In genomic region chr2:174341301-174341994, GRCh38 we compare ENCODE assay signal across 8 cellular contexts. TPM values are rescaled to one million over a fixed set of nuclear protein-coding genes. Genes with fewer than 3 reads are reported as not detected.
DNase-seq lines count a peak whose midpoint lies in the region; ATAC-seq and TF ChIP-seq lines count a peak whose summit lies in the region.

No MANE protein-coding gene starts in this region.

- H3K4me1 ChIP-seq in liver (ENCODE audit: control insufficient read depth in 4 of 4, insufficient read depth in 4 of 4, low read length in 3 of 4): peaks cover 0 to 30% (median 29%) of the 10 kb centered on the region in 4 donors

- H3K4me3 Mint-ChIP-seq in activated CD4-positive, alpha-beta T cell treated with anti-CD3 and anti-CD28 coated beads, Interleukin-2, amount 10 ng/mL, durations not matched to agents 7 days and 5 days: peak overlapping the region; percentile 64
- peak overlapping the region; percentile 67 for H3K4me3 Mint-ChIP-seq in dendritic cell treated with granulocyte-macrophage colony-stimulating factor and Interleukin-4, amounts not matched to agents 40 ng/mL and 50 ng/mL, for 4 days

- TF ChIP-seq RAD21 in liver (IDR thresholded peaks at IDR 0.05): peak; percentile 94 to 96

- H3K27ac ChIP-seq in liver (ENCODE audit: low read depth in 1 of 2, low read length in 2 of 2): no peak overlapping the region

- CTCF ChIA-PET in activated CD4-positive, alpha-beta T cell treated with anti-CD3 and anti-CD28 coated beads, Interleukin-2, amount 10 ng/mL, durations not matched to agents 7 days and 5 days (lab: Charles Lee): interaction anchor here (0.8 to 5.7 kb wide), 12 partner anchors 8 to 952 kb away, joined by 3 to 42 read pairs (median 4); no protein-coding TSS in a partner anchor

- POLR2A ChIA-PET in activated CD4-positive, alpha-beta T cell treated with anti-CD3 and anti-CD28 coated beads, Interleukin-2, amount 10 ng/mL, durations not matched to agents 7 days and 5 days (lab: Charles Lee): no interaction called here

- peak overlapping the region; percentile 84 for H3K27ac Mint-ChIP-seq in activated CD4-positive, alpha-beta T cell treated with anti-CD3 and anti-CD28 coated beads, Interleukin-2, amount 10 ng/mL, durations not matched to agents 7 days and 5 days
- H3K27ac Mint-ChIP-seq in dendritic cell treated with granulocyte-macrophage colony-stimulating factor and Interleukin-4, amounts not matched to agents 40 ng/mL and 50 ng/mL, for 4 days: no peak overlapping the region

- intact Hi-C loops in dendritic cell treated with granulocyte-macrophage colony-stimulating factor and Interleukin-4, amounts not matched to agents 40 ng/mL and 50 ng/mL, for 4 days (cut with micrococcal nuclease): loop anchor here (1.0 to 10.0 kb wide), 5 partner anchors 183 to 1317 kb away; partner anchors contain the start of gene SP3

- H3K36me3 Mint-ChIP-seq in activated CD4-positive, alpha-beta T cell treated with anti-CD3 and anti-CD28 coated beads, Interleukin-2, amount 10 ng/mL, durations not matched to agents 7 days and 5 days (ENCODE audit: low read depth): peaks cover 3% of the 10 kb centered on the region
- H3K36me3 Mint-ChIP-seq in dendritic cell treated with granulocyte-macrophage colony-stimulating factor and Interleukin-4, amounts not matched to agents 40 ng/mL and 50 ng/mL, for 4 days (ENCODE audit: low read depth): no peaks in the 10 kb centered on the region

- H3K9ac ChIP-seq in liver (ENCODE audit: low read depth in 1 of 2, low read length in 2 of 2): no peak overlapping the region

- H3K9me3 Mint-ChIP-seq in activated CD4-positive, alpha-beta T cell treated with anti-CD3 and anti-CD28 coated beads, Interleukin-2, amount 10 ng/mL, durations not matched to agents 7 days and 5 days: no peaks in the 10 kb centered on the region
- H3K9me3 Mint-ChIP-seq in dendritic cell treated with granulocyte-macrophage colony-stimulating factor and Interleukin-4, amounts not matched to agents 40 ng/mL and 50 ng/mL, for 4 days: no peaks in the 10 kb centered on the region

- H3K36me3 ChIP-seq in liver (ENCODE audit: control insufficient read depth in 4 of 4, insufficient read depth in 3 of 4, low read depth in 1 of 4, low read length in 3 of 4): no peaks in the 10 kb centered on the region

- peak overlapping the region; percentile 38; the same call in 1 of the 2 replicates for H3K4me3 ChIP-seq in GM08714 (ENCODE audit: low read length)
- no peak overlapping the region for H3K4me3 ChIP-seq in liver (ENCODE audit: low read depth in 1 of 3, low read length in 3 of 3)

- peaks cover 0 to 13% (median 0%) of the 10 kb centered on the region in 4 donors for H3K9me3 ChIP-seq in liver (ENCODE audit: control insufficient read depth in 4 of 4, low read length in 3 of 4)

- H3K27me3 ChIP-seq in liver (ENCODE audit: control insufficient read depth in 4 of 4, insufficient read depth in 4 of 4, low read length in 3 of 4): peaks cover 2 to 30% (median 15%) of the 10 kb centered on the region in 4 donors

- ATAC-seq in HG02852 (IDR thresholded peaks at IDR 0.05; ENCODE audit: unreplicated experiment): peak; percentile 55
- no peak for ATAC-seq in HG03139 (IDR thresholded peaks at IDR 0.05; ENCODE audit: unreplicated experiment)

- 1% methylated on average over 31 of the region's 31 CpGs for WGBS in liver

- TF ChIP-seq CTCF in liver (IDR thresholded peaks at IDR 0.05; ENCODE audit: low read depth, low read length, missing input control): peak; percentile 96

- peak; percentile 63 for DNase-seq in NCI-H345 treated with DMSO at 0.1 percent for 48 hours (lab: John Stamatoyannopoulos, UW; ENCODE audit: unreplicated experiment)
- peak; percentile 83 for DNase-seq in activated CD4-positive, alpha-beta T cell treated with anti-CD3 and anti-CD28 coated beads, Interleukin-2, amount 10 ng/mL, durations not matched to agents 7 days and 5 days
- peak; percentile 76 to 87 (median 80) for DNase-seq in stimulated activated CD4-positive, alpha-beta T cell treated with anti-CD3 and anti-CD28 coated beads, TNF-alpha, amount 100 ng/mL, for 24 hours (ENCODE audit: low read depth in 3 of 3)

- peaks cover 68% of the 10 kb centered on the region for H3K27me3 Mint-ChIP-seq in activated CD4-positive, alpha-beta T cell treated with anti-CD3 and anti-CD28 coated beads, Interleukin-2, amount 10 ng/mL, durations not matched to agents 7 days and 5 days
- peaks cover 83% of the 10 kb centered on the region for H3K27me3 Mint-ChIP-seq in dendritic cell treated with granulocyte-macrophage colony-stimulating factor and Interleukin-4, amounts not matched to agents 40 ng/mL and 50 ng/mL, for 4 days

- H3K4me1 Mint-ChIP-seq in activated CD4-positive, alpha-beta T cell treated with anti-CD3 and anti-CD28 coated beads, Interleukin-2, amount 10 ng/mL, durations not matched to agents 7 days and 5 days: peaks cover 41% of the 10 kb centered on the region
- peaks cover 46% of the 10 kb centered on the region for H3K4me1 Mint-ChIP-seq in dendritic cell treated with granulocyte-macrophage colony-stimulating factor and Interleukin-4, amounts not matched to agents 40 ng/mL and 50 ng/mL, for 4 days (ENCODE audit: low read depth)

TF ChIP-seq in liver, 16 proteins besides CTCF, POLR2A, EP300 and RAD21:
- TF ChIP-seq SP1 (IDR thresholded peaks at IDR 0.05) (no peak), NR2F2 (IDR thresholded peaks at IDR 0.05) (no peak), YY1 (IDR thresholded peaks at IDR 0.05) (no peak), ZBTB33 (IDR thresholded peaks at IDR 0.05) (no peak), FOXA2 (IDR thresholded peaks at IDR 0.05) (no peak), FOXA1 (IDR thresholded peaks at IDR 0.05) (no peak), EGR1 (IDR thresholded peaks at IDR 0.05; ENCODE audit: low read depth in 2 of 2) (no peak), HNF4G (IDR thresholded peaks at IDR 0.05) (no peak), HNF4A (conservative IDR thresholded peaks at IDR 0.05) (no peak), JUND (IDR thresholded peaks at IDR 0.05) (no peak), GABPA (IDR thresholded peaks at IDR 0.05 in 1 of 2, conservative IDR thresholded peaks at IDR 0.05 in 1 of 2) (no peak)
- TF ChIP-seq, protein P1, sequence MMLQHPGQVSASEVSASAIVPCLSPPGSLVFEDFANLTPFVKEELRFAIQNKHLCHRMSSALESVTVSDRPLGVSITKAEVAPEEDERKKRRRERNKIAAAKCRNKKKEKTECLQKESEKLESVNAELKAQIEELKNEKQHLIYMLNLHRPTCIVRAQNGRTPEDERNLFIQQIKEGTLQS (IDR thresholded peaks at IDR 0.05): no peak

RNA-seq across cellular contexts. Expression of gene SP9, which starts 6.7 kb away (rescaled TPM):
- not detected for total RNA-seq in activated CD4-positive, alpha-beta T cell treated with anti-CD3 and anti-CD28 coated beads, Interleukin-2, amount 10 ng/mL, durations not matched to agents 7 days and 5 days
- not detected for total RNA-seq in liver
- polyA plus RNA-seq in liver: not detected

RNA-seq across cellular contexts. Expression of gene SCRN3, which starts 54.1 kb away (rescaled TPM):
- 10 to 100 TPM; 16.8 to 16.9 TPM for total RNA-seq in activated CD4-positive, alpha-beta T cell treated with anti-CD3 and anti-CD28 coated beads, Interleukin-2, amount 10 ng/mL, durations not matched to agents 7 days and 5 days
- total RNA-seq in liver: 10 to 100 TPM; 13.2 to 23.1 TPM
- polyA plus RNA-seq in liver: 10 to 100 TPM in 1 of 2 donors, 1 to 10 TPM in 1; 10.0 to 13.2 TPM
